Comparison of ENCODE assay signal across 1 cellular context in the genomic region with DNA sequence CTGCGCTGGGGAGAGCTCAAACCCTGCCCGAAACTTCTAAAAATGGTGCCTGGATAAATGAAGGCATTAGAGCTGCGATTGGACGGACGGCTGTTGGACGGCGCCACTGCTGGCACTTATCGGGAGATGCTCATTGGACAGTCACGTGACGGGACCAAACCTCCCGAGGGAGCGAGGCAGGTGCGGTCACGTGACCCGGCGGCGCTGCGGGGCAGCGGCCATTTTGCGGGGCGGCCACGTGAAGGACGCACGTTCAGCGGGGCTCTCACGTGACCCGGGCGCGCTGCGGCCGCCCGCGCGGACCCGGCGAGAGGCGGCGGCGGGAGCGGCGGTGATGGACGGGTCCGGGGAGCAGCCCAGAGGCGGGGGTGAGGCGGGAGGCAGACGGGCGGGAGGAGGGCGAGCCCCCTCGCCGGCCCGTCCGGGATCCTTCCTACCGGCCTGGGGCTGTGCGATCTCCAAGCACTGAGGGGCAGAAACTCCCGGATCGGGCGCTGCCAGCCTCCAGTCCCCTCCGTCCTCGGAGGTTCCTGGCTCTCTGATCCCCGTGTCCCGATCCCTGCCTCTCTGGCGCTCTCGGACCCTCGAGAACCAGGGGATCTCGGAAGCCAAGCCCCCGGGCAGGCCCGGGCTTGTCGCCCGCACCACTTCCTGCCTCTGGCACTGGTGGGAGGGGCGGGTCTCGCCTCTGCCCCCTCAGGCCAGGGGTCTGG.
TF ChIP-seq lines count a peak whose summit lies in the region.

A gene (plus strand): TSS at position 281 of the 713 bp plus-strand sequence. CDS start 54 bp downstream, at position 335.

TF ChIP-seq in HepG2, 621 proteins besides CTCF, POLR2A, EP300 and RAD21 (continued from another document and continues in another):
- TF ChIP-seq, protein P1, sequence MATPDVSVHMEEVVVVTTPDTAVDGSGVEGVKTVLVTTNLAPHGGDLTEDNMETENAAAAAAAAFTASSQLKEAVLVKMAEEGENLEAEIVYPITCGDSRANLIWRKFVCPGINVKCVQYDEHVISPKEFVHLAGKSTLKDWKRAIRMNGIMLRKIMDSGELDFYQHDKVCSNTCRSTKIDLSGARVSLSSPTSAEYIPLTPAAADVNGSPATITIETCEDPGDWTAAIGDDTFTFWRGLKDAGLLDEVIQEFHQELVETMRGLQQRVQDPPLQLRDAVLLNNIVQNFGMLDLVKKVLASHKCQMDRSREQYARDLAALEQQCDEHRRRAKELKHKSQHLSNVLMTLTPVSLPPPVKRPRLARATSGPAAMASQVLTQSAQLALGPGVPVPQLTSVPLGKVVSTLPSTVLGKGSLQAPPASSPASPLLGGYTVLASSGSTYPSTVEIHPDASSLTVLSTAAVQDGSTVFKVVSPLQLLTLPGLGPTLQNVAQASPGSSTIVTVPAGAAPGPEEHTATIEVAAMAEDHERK (CRISPR knock-in tag; IDR thresholded peaks at IDR 0.05; ENCODE audit: low read depth): peak; percentile 95
- TF ChIP-seq GABPB1 (CRISPR knock-in tag; IDR thresholded peaks at IDR 0.05): peak; percentile 76
- TF ChIP-seq, protein P2, sequence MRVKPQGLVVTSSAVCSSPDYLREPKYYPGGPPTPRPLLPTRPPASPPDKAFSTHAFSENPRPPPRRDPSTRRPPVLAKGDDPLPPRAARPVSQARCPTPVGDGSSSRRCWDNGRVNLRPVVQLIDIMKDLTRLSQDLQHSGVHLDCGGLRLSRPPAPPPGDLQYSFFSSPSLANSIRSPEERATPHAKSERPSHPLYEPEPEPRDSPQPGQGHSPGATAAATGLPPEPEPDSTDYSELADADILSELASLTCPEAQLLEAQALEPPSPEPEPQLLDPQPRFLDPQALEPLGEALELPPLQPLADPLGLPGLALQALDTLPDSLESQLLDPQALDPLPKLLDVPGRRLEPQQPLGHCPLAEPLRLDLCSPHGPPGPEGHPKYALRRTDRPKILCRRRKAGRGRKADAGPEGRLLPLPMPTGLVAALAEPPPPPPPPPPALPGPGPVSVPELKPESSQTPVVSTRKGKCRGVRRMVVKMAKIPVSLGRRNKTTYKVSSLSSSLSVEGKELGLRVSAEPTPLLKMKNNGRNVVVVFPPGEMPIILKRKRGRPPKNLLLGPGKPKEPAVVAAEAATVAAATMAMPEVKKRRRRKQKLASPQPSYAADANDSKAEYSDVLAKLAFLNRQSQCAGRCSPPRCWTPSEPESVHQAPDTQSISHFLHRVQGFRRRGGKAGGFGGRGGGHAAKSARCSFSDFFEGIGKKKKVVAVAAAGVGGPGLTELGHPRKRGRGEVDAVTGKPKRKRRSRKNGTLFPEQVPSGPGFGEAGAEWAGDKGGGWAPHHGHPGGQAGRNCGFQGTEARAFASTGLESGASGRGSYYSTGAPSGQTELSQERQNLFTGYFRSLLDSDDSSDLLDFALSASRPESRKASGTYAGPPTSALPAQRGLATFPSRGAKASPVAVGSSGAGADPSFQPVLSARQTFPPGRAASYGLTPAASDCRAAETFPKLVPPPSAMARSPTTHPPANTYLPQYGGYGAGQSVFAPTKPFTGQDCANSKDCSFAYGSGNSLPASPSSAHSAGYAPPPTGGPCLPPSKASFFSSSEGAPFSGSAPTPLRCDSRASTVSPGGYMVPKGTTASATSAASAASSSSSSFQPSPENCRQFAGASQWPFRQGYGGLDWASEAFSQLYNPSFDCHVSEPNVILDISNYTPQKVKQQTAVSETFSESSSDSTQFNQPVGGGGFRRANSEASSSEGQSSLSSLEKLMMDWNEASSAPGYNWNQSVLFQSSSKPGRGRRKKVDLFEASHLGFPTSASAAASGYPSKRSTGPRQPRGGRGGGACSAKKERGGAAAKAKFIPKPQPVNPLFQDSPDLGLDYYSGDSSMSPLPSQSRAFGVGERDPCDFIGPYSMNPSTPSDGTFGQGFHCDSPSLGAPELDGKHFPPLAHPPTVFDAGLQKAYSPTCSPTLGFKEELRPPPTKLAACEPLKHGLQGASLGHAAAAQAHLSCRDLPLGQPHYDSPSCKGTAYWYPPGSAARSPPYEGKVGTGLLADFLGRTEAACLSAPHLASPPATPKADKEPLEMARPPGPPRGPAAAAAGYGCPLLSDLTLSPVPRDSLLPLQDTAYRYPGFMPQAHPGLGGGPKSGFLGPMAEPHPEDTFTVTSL (CRISPR knock-in tag; IDR thresholded peaks at IDR 0.05; ENCODE audit: borderline replicate concordance): no peak
- no peak for TF ChIP-seq ZFP1 (CRISPR knock-in tag; IDR thresholded peaks at IDR 0.05)
- no peak for TF ChIP-seq ZNF619 (CRISPR knock-in tag; IDR thresholded peaks at IDR 0.05)
- TF ChIP-seq ZNF75D (CRISPR knock-in tag; IDR thresholded peaks at IDR 0.05; ENCODE audit: borderline replicate concordance): no peak
- TF ChIP-seq PHF20 (CRISPR knock-in tag; IDR thresholded peaks at IDR 0.05): peak; percentile 87
- 0 out of 2 replicates have a peak, but pooled peaks have one; percentile 21 for TF ChIP-seq DPF2 (CRISPR knock-in tag; IDR thresholded peaks at IDR 0.05; ENCODE audit: borderline replicate concordance, low read depth)
- TF ChIP-seq, protein P3, sequence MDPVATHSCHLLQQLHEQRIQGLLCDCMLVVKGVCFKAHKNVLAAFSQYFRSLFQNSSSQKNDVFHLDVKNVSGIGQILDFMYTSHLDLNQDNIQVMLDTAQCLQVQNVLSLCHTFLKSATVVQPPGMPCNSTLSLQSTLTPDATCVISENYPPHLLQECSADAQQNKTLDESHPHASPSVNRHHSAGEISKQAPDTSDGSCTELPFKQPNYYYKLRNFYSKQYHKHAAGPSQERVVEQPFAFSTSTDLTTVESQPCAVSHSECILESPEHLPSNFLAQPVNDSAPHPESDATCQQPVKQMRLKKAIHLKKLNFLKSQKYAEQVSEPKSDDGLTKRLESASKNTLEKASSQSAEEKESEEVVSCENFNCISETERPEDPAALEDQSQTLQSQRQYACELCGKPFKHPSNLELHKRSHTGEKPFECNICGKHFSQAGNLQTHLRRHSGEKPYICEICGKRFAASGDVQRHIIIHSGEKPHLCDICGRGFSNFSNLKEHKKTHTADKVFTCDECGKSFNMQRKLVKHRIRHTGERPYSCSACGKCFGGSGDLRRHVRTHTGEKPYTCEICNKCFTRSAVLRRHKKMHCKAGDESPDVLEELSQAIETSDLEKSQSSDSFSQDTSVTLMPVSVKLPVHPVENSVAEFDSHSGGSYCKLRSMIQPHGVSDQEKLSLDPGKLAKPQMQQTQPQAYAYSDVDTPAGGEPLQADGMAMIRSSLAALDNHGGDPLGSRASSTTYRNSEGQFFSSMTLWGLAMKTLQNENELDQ (CRISPR knock-in tag; IDR thresholded peaks at IDR 0.05; ENCODE audit: borderline replicate concordance): no peak
- no peak; the same call in 1 of the 2 replicates for TF ChIP-seq ZC3H13 (CRISPR knock-in tag; IDR thresholded peaks at IDR 0.05)
- TF ChIP-seq, protein P4, sequence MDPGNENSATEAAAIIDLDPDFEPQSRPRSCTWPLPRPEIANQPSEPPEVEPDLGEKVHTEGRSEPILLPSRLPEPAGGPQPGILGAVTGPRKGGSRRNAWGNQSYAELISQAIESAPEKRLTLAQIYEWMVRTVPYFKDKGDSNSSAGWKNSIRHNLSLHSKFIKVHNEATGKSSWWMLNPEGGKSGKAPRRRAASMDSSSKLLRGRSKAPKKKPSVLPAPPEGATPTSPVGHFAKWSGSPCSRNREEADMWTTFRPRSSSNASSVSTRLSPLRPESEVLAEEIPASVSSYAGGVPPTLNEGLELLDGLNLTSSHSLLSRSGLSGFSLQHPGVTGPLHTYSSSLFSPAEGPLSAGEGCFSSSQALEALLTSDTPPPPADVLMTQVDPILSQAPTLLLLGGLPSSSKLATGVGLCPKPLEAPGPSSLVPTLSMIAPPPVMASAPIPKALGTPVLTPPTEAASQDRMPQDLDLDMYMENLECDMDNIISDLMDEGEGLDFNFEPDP (CRISPR knock-in tag; conservative IDR thresholded peaks at IDR 0.05): no peak
- TF ChIP-seq ZNF768 (CRISPR knock-in tag; IDR thresholded peaks at IDR 0.05): peak; percentile 39; the same call in 1 of the 2 replicates
- no peak for TF ChIP-seq FIP1L1 (IDR thresholded peaks at IDR 0.05; ENCODE audit: borderline replicate concordance, insufficient read depth, low read depth, low read length)
- TF ChIP-seq ZNF549 (CRISPR knock-in tag; IDR thresholded peaks at IDR 0.05): no peak
- no peak for TF ChIP-seq MATR3 (CRISPR knock-in tag; IDR thresholded peaks at IDR 0.05)
- TF ChIP-seq, protein P5, sequence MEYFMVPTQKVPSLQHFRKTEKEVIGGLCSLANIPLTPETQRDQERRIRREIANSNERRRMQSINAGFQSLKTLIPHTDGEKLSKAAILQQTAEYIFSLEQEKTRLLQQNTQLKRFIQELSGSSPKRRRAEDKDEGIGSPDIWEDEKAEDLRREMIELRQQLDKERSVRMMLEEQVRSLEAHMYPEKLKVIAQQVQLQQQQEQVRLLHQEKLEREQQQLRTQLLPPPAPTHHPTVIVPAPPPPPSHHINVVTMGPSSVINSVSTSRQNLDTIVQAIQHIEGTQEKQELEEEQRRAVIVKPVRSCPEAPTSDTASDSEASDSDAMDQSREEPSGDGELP (IDR thresholded peaks at IDR 0.05; ENCODE audit: borderline replicate concordance, low read depth): peak; percentile 40; the same call in 1 of the 2 replicates
- TF ChIP-seq, protein P6, sequence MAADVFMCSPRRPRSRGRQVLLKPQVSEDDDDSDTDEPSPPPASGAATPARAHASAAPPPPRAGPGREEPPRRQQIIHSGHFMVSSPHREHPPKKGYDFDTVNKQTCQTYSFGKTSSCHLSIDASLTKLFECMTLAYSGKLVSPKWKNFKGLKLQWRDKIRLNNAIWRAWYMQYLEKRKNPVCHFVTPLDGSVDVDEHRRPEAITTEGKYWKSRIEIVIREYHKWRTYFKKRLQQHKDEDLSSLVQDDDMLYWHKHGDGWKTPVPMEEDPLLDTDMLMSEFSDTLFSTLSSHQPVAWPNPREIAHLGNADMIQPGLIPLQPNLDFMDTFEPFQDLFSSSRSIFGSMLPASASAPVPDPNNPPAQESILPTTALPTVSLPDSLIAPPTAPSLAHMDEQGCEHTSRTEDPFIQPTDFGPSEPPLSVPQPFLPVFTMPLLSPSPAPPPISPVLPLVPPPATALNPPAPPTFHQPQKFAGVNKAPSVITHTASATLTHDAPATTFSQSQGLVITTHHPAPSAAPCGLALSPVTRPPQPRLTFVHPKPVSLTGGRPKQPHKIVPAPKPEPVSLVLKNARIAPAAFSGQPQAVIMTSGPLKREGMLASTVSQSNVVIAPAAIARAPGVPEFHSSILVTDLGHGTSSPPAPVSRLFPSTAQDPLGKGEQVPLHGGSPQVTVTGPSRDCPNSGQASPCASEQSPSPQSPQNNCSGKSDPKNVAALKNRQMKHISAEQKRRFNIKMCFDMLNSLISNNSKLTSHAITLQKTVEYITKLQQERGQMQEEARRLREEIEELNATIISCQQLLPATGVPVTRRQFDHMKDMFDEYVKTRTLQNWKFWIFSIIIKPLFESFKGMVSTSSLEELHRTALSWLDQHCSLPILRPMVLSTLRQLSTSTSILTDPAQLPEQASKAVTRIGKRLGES (CRISPR knock-in tag; IDR thresholded peaks at IDR 0.05; ENCODE audit: borderline replicate concordance): no peak
- TF ChIP-seq, protein P7, sequence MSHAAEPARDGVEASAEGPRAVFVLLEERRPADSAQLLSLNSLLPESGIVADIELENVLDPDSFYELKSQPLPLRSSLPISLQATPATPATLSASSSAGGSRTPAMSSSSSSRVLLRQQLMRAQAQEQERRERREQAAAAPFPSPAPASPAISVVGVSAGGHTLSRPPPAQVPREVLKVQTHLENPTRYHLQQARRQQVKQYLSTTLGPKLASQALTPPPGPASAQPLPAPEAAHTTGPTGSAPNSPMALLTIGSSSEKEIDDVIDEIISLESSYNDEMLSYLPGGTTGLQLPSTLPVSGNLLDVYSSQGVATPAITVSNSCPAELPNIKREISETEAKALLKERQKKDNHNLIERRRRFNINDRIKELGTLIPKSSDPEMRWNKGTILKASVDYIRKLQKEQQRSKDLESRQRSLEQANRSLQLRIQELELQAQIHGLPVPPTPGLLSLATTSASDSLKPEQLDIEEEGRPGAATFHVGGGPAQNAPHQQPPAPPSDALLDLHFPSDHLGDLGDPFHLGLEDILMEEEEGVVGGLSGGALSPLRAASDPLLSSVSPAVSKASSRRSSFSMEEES (CRISPR knock-in tag; IDR thresholded peaks at IDR 0.05): peak; percentile 96
- TF ChIP-seq, protein P8, sequence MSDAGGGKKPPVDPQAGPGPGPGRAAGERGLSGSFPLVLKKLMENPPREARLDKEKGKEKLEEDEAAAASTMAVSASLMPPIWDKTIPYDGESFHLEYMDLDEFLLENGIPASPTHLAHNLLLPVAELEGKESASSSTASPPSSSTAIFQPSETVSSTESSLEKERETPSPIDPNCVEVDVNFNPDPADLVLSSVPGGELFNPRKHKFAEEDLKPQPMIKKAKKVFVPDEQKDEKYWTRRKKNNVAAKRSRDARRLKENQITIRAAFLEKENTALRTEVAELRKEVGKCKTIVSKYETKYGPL (CRISPR knock-in tag; IDR thresholded peaks at IDR 0.05): no peak
- no peak for TF ChIP-seq ZFP37 (CRISPR knock-in tag; IDR thresholded peaks at IDR 0.05; ENCODE audit: borderline replicate concordance)
- TF ChIP-seq ZNF230 (CRISPR knock-in tag; IDR thresholded peaks at IDR 0.05): no peak
- TF ChIP-seq SNAI1 (CRISPR knock-in tag; IDR thresholded peaks at IDR 0.05; ENCODE audit: borderline replicate concordance): peak; percentile 68; the same call in 1 of the 2 replicates
- peak; percentile 66 for TF ChIP-seq ZFP90 (CRISPR knock-in tag; IDR thresholded peaks at IDR 0.05; ENCODE audit: borderline replicate concordance)
- no peak for TF ChIP-seq KLF11 (CRISPR knock-in tag; IDR thresholded peaks at IDR 0.05)
- TF ChIP-seq SNAPC2 (CRISPR knock-in tag; IDR thresholded peaks at IDR 0.05): peak; percentile 50; the same call in 1 of the 2 replicates
- TF ChIP-seq ZNF446 (CRISPR knock-in tag; IDR thresholded peaks at IDR 0.05): no peak
- TF ChIP-seq, protein P9, sequence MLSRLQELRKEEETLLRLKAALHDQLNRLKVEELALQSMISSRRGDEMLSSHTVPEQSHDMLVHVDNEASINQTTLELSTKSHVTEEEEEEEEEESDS (CRISPR knock-in tag; IDR thresholded peaks at IDR 0.05; ENCODE audit: borderline replicate concordance): no peak
- TF ChIP-seq, protein P10, sequence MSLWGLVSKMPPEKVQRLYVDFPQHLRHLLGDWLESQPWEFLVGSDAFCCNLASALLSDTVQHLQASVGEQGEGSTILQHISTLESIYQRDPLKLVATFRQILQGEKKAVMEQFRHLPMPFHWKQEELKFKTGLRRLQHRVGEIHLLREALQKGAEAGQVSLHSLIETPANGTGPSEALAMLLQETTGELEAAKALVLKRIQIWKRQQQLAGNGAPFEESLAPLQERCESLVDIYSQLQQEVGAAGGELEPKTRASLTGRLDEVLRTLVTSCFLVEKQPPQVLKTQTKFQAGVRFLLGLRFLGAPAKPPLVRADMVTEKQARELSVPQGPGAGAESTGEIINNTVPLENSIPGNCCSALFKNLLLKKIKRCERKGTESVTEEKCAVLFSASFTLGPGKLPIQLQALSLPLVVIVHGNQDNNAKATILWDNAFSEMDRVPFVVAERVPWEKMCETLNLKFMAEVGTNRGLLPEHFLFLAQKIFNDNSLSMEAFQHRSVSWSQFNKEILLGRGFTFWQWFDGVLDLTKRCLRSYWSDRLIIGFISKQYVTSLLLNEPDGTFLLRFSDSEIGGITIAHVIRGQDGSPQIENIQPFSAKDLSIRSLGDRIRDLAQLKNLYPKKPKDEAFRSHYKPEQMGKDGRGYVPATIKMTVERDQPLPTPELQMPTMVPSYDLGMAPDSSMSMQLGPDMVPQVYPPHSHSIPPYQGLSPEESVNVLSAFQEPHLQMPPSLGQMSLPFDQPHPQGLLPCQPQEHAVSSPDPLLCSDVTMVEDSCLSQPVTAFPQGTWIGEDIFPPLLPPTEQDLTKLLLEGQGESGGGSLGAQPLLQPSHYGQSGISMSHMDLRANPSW (CRISPR knock-in tag; IDR thresholded peaks at IDR 0.05; ENCODE audit: borderline replicate concordance): no peak
- no peak for TF ChIP-seq ZNF674 (CRISPR knock-in tag; IDR thresholded peaks at IDR 0.05; ENCODE audit: low read depth)
- TF ChIP-seq NFKBIZ (CRISPR knock-in tag; IDR thresholded peaks at IDR 0.05): no peak
- peak; percentile 64; the same call in 1 of the 2 replicates for TF ChIP-seq SIN3A (IDR thresholded peaks at IDR 0.05; ENCODE audit: borderline replicate concordance, low read depth, low read length)
- TF ChIP-seq MEIS1 (CRISPR knock-in tag; IDR thresholded peaks at IDR 0.05; ENCODE audit: borderline replicate concordance): no peak
